In the genomic region with DNA sequence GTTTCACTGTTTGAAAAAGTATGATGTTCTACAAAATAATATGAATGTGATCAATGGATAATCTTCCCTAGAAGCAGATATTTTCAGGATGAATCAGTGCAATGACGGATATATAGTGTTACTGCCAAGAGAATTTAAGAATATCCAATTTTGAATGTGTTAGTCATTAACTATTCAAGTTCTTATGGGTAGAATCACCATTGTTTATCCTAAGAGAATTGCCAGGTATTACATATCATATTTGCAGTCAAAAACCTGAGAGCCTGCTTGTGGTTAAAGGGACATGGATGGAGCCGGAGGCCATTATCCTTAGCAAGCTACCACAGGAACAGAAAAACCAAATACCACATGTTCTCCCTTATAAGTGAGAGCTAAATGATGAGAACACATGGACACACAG, we compare ENCODE assay signal across 16 cellular contexts. TPM values are rescaled to one million over a fixed set of nuclear protein-coding genes. Genes with fewer than 3 reads are reported as not detected.
A peak's percentile ranks its signal among the peaks of the same experiment; 100 is the strongest.
DNase-seq lines count a peak whose midpoint lies in the region; ATAC-seq and TF ChIP-seq lines count a peak whose summit lies in the region.
"Had no signal": no experiment of that assay in that cellular context is flagged by ENCODE, and none has a peak within 500 bp of the region (broad histone marks: within the 10 kb centered on the region; RNA-seq: fewer than 3 reads in every experiment).

No MANE protein-coding gene starts in this region.

- no peak overlapping the region for H3K4me2 ChIP-seq in GM23338

- ATAC-seq in activated T-helper 17 cell treated with anti-CD3 and anti-CD28 coated beads, Interleukin-2, amount 50 U/mL, for 72 hours (replicated peaks) = no peak
- ATAC-seq in foreskin keratinocyte (peak; percentile 55), HG03378 (IDR thresholded peaks at IDR 0.05; ENCODE audit: unreplicated experiment) (no peak), GM23338 (no peak), HG02852 (IDR thresholded peaks at IDR 0.05; ENCODE audit: unreplicated experiment) (no peak), GM19463 (IDR thresholded peaks at IDR 0.05; ENCODE audit: unreplicated experiment) (no peak)
- ATAC-seq: natural killer cell had no signal

- no peak overlapping the region for H3K4me3 ChIP-seq in GM23338
- H3K4me3 ChIP-seq: colonic mucosa had no signal

- no peaks in the 10 kb centered on the region for H3K36me3 ChIP-seq in GM23338 (ENCODE audit: insufficient read depth)
- H3K36me3 ChIP-seq: colonic mucosa had no signal

- H4K20me1 ChIP-seq in GM23338 (replicated peaks; ENCODE audit: insufficient read depth) = no peaks in the 10 kb centered on the region

- no peak for TF ChIP-seq CTCF in 22Rv1 (IDR thresholded peaks at IDR 0.05)
- no peak for TF ChIP-seq CTCF in foreskin keratinocyte (conservative IDR thresholded peaks at IDR 0.05)
- no peak for TF ChIP-seq CTCF in GM23338 (conservative IDR thresholded peaks at IDR 0.05; ENCODE audit: low read depth in 2 of 2)

- H3K36me3 Mint-ChIP-seq in activated T-helper 17 cell treated with anti-CD3 and anti-CD28 coated beads, Interleukin-2, amount 50 U/mL, for 72 hours (ENCODE audit: low read depth) = peaks cover 93% of the 10 kb centered on the region
- H3K36me3 Mint-ChIP-seq in GM23338 (ENCODE audit: low read depth) = peaks cover 2% of the 10 kb centered on the region; the same call in 1 of the 3 replicates
- H3K36me3 Mint-ChIP-seq: natural killer cell had no signal

- peaks cover 11% of the 10 kb centered on the region for H3K4me1 Mint-ChIP-seq in activated T-helper 17 cell treated with anti-CD3 and anti-CD28 coated beads, Interleukin-2, amount 50 U/mL, for 72 hours
- peaks cover 3% of the 10 kb centered on the region; the same call in 1 of the 3 replicates for H3K4me1 Mint-ChIP-seq in GM23338
- H3K4me1 Mint-ChIP-seq: natural killer cell had no signal

- H3K4me1 ChIP-seq in foreskin keratinocyte (peaks cover 9% of the 10 kb centered on the region), GM23338 (ENCODE audit: insufficient read depth) (no peaks in the 10 kb centered on the region)

- DNase-seq in ELR (ENCODE audit: low read depth) = peak; percentile 69
- DNase-seq in foreskin keratinocyte = peak; percentile 35 to 66
- no peak for DNase-seq in GM23338 (ENCODE audit: low spot score)
- DNase-seq: activated CD4-positive, alpha-beta T cell treated with anti-CD3 and anti-CD28 coated beads for 1 hour; colonic mucosa; DMS153; hypothalamus; natural killer cell; NCI-H1105 treated with DMSO at 0.1 percent for 48 hours; NCI-H524 treated with DMSO at 0.1 percent for 48 hours had no signal

- H3F3A ChIP-seq in GM23338 (replicated peaks; ENCODE audit: low read depth) = no peaks in the 10 kb centered on the region

- H3K79me2 ChIP-seq in GM23338 (replicated peaks; ENCODE audit: insufficient read depth) = peaks cover 6% of the 10 kb centered on the region; the same call in 1 of the 2 replicates

- H3K27me3 Mint-ChIP-seq in activated T-helper 17 cell treated with anti-CD3 and anti-CD28 coated beads, Interleukin-2, amount 50 U/mL, for 72 hours = no peaks in the 10 kb centered on the region
- no peaks in the 10 kb centered on the region for H3K27me3 Mint-ChIP-seq in GM23338 (ENCODE audit: insufficient read depth, low read depth, poor library complexity)
- H3K27me3 Mint-ChIP-seq: activated naive CD4-positive, alpha-beta T cell treated with anti-CD3 and anti-CD28 coated beads, Interleukin-2, amount 50 U/mL, for 24 hours had no signal

- no peaks in the 10 kb centered on the region for H3K27me3 ChIP-seq in foreskin keratinocyte
- no peaks in the 10 kb centered on the region for H3K27me3 ChIP-seq in GM23338 (ENCODE audit: insufficient read depth)
- H3K27me3 ChIP-seq: colonic mucosa had no signal

- peak overlapping the region; percentile 31 for H3K27ac Mint-ChIP-seq in activated T-helper 17 cell treated with anti-CD3 and anti-CD28 coated beads, Interleukin-2, amount 50 U/mL, for 72 hours
- H3K27ac Mint-ChIP-seq in GM23338 = no peak overlapping the region; the same call in 1 of the 2 replicates
- H3K27ac Mint-ChIP-seq: activated naive CD4-positive, alpha-beta T cell treated with anti-CD3 and anti-CD28 coated beads, Interleukin-2, amount 50 U/mL, for 24 hours; natural killer cell had no signal

- no peaks in the 10 kb centered on the region for H3K9me2 ChIP-seq in GM23338 (ENCODE audit: insufficient read depth)

- H3K4me3 Mint-ChIP-seq in activated T-helper 17 cell treated with anti-CD3 and anti-CD28 coated beads, Interleukin-2, amount 50 U/mL, for 72 hours = no peak overlapping the region
- H3K4me3 Mint-ChIP-seq in GM23338 = no peak overlapping the region
- H3K4me3 Mint-ChIP-seq: activated naive CD4-positive, alpha-beta T cell treated with anti-CD3 and anti-CD28 coated beads, Interleukin-2, amount 50 U/mL, for 24 hours; natural killer cell had no signal

- no peak overlapping the region for H2AFZ ChIP-seq in GM23338

- no peaks in the 10 kb centered on the region for H3K9me3 Mint-ChIP-seq in activated T-helper 17 cell treated with anti-CD3 and anti-CD28 coated beads, Interleukin-2, amount 50 U/mL, for 72 hours
- no peaks in the 10 kb centered on the region for H3K9me3 Mint-ChIP-seq in GM23338
- H3K9me3 Mint-ChIP-seq: activated naive CD4-positive, alpha-beta T cell treated with anti-CD3 and anti-CD28 coated beads, Interleukin-2, amount 50 U/mL, for 24 hours; natural killer cell had no signal

- H3K27ac ChIP-seq in 22Rv1 (peak overlapping the region; percentile 55), foreskin keratinocyte (no peak overlapping the region), GM23338 (ENCODE audit: low read depth) (no peak overlapping the region)
- H3K27ac ChIP-seq: colonic mucosa had no signal

TF ChIP-seq in GM23338, 12 proteins besides CTCF, POLR2A, EP300 and RAD21 (continues in another document):
- TF ChIP-seq REST (IDR thresholded peaks at IDR 0.05; ENCODE audit: unreplicated experiment) (no peak), JUNB (IDR thresholded peaks at IDR 0.05; ENCODE audit: unreplicated experiment) (no peak)

RNA-seq across cellular contexts. Expression of gene AHR, which starts 26.9 kb away (rescaled TPM):
- 10 to 100 TPM; 62.0 to 64.3 TPM for total RNA-seq in activated T-helper 17 cell treated with anti-CD3 and anti-CD28 coated beads, Interleukin-2, amount 50 U/mL, for 72 hours
- 18.4 and 26.0 TPM in 2 replicates for total RNA-seq in foreskin keratinocyte
- polyA plus RNA-seq in foreskin keratinocyte (1.6 and 2.8 TPM in 2 replicates), GM23338 (2016; fragmentation: Nextera tagmentation; extraction: Ambion mirVana) (3.4 and 3.5 TPM in 2 replicates)
- 12.2 and 14.9 TPM in 2 replicates for total RNA-seq in GM23338 (2014; rRNA removed; shearing (Covaris generic))
